ENCODE assay signal across 11 cellular contexts in genomic region chr17:76562734-76563148, GRCh38. TPM values are rescaled to one million over a fixed set of nuclear protein-coding genes. Genes with fewer than 3 reads are reported as not detected.
DNase-seq lines count a peak whose midpoint lies in the region; ATAC-seq lines count a peak whose summit lies in the region.
"Had no signal": no experiment of that assay in that cellular context is flagged by ENCODE, and none has a peak within 500 bp of the region (broad histone marks: within the 10 kb centered on the region; RNA-seq: fewer than 3 reads in every experiment).

No MANE protein-coding gene starts in this region.

- H3K36me3 Mint-ChIP-seq in activated CD4-positive, alpha-beta memory T cell treated with anti-CD3 and anti-CD28 coated beads, Interleukin-2, amount 10 ng/mL, durations not matched to agents 7 days and 5 days (ENCODE audit: low read depth), result peaks cover 70% of the 10 kb centered on the region

- H3K4me1 Mint-ChIP-seq in activated CD4-positive, alpha-beta memory T cell treated with anti-CD3 and anti-CD28 coated beads, Interleukin-2, amount 10 ng/mL, durations not matched to agents 7 days and 5 days, result peaks cover 58% of the 10 kb centered on the region

- H3K9me3 Mint-ChIP-seq in activated CD4-positive, alpha-beta memory T cell treated with anti-CD3 and anti-CD28 coated beads, Interleukin-2, amount 10 ng/mL, durations not matched to agents 7 days and 5 days, result no peaks in the 10 kb centered on the region
- H3K9me3 Mint-ChIP-seq: immature natural killer cell had no signal

- POLR2A ChIA-PET in activated CD4-positive, alpha-beta memory T cell treated with anti-CD3 and anti-CD28 coated beads, Interleukin-2, amount 10 ng/mL, durations not matched to agents 7 days and 5 days (lab: Charles Lee), result no interaction called here

- peak; percentile 14 for ATAC-seq in stimulated activated naive CD8-positive, alpha-beta T cell treated with anti-CD3 and anti-CD28 coated beads, Interleukin-15, Interleukin-2, amounts not matched to agents 100 U/mL and 50 U/mL, for 24 hours
- no peak for ATAC-seq in GM18867 (IDR thresholded peaks at IDR 0.05; ENCODE audit: unreplicated experiment)

- H3K27me3 Mint-ChIP-seq in activated CD4-positive, alpha-beta memory T cell treated with anti-CD3 and anti-CD28 coated beads, Interleukin-2, amount 10 ng/mL, durations not matched to agents 7 days and 5 days, result no peaks in the 10 kb centered on the region

- no peak overlapping the region for H3K4me3 Mint-ChIP-seq in activated CD4-positive, alpha-beta memory T cell treated with anti-CD3 and anti-CD28 coated beads, Interleukin-2, amount 10 ng/mL, durations not matched to agents 7 days and 5 days

- DNase-seq in DMS 273 (lab: John Stamatoyannopoulos, UW; ENCODE audit: unreplicated experiment), result peak; percentile 72
- no peak for DNase-seq in DMS 273 treated with DMSO at 0.1 percent for 48 hours (lab: John Stamatoyannopoulos, UW)
- peak; percentile 35 for DNase-seq in activated CD4-positive, alpha-beta memory T cell treated with anti-CD3 and anti-CD28 coated beads, Interleukin-2, amount 10 ng/mL, durations not matched to agents 7 days and 5 days
- peak; percentile 57 for DNase-seq in fibroblast of the conjunctiva (ENCODE audit: low read depth)
- DNase-seq in stimulated activated naive CD8-positive, alpha-beta T cell treated with anti-CD3 and anti-CD28 coated beads, Interleukin-15, Interleukin-2, amounts not matched to agents 100 U/mL and 50 U/mL, for 24 hours, result no peak
- no peak for DNase-seq in midbrain (lab: John Stamatoyannopoulos, UW)
- DNase-seq in putamen (ENCODE audit: low spot score), result no peak
- DNase-seq: immature natural killer cell, Karpas-422 had no signal

- peak overlapping the region; percentile 77 for H3K27ac Mint-ChIP-seq in activated CD4-positive, alpha-beta memory T cell treated with anti-CD3 and anti-CD28 coated beads, Interleukin-2, amount 10 ng/mL, durations not matched to agents 7 days and 5 days

- CTCF ChIA-PET in activated CD4-positive, alpha-beta memory T cell treated with anti-CD3 and anti-CD28 coated beads, Interleukin-2, amount 10 ng/mL, durations not matched to agents 7 days and 5 days (lab: Charles Lee), result interaction anchor here (0.7 to 8.5 kb wide), 6 partner anchors 9 to 119 kb away, joined by 3 to 82 read pairs (median 4); no protein-coding TSS in a partner anchor

RNA-seq across cellular contexts. Expression of gene PRCD, which starts 22.9 kb away (rescaled TPM):
- not detected for total RNA-seq in activated CD4-positive, alpha-beta memory T cell treated with anti-CD3 and anti-CD28 coated beads, Interleukin-2, amount 10 ng/mL, durations not matched to agents 7 days and 5 days

RNA-seq across cellular contexts. Expression of gene ST6GALNAC2, which starts 22.9 kb away (rescaled TPM):
- total RNA-seq in activated CD4-positive, alpha-beta memory T cell treated with anti-CD3 and anti-CD28 coated beads, Interleukin-2, amount 10 ng/mL, durations not matched to agents 7 days and 5 days, result under 1 TPM; 0.25 to 0.65 TPM
- total RNA-seq: activated CD8-positive, alpha-beta memory T cell treated with anti-CD3 and anti-CD28 coated beads for 36 hours had no signal

RNA-seq across cellular contexts. Expression of gene CYGB, which starts 25.2 kb away (rescaled TPM):
- total RNA-seq in activated CD4-positive, alpha-beta memory T cell treated with anti-CD3 and anti-CD28 coated beads, Interleukin-2, amount 10 ng/mL, durations not matched to agents 7 days and 5 days, result not detected
- total RNA-seq: activated CD8-positive, alpha-beta memory T cell treated with anti-CD3 and anti-CD28 coated beads for 36 hours had no signal

Comparison
In these comparisons a context has a peak if more than half of its experiments do, and no peak if none do; other contexts are left out.
1. DNase-seq: peak in DMS 273 (single experiment), activated CD4-positive, alpha-beta memory T cell treated with anti-CD3 and anti-CD28 coated beads, Interleukin-2, amount 10 ng/mL, durations not matched to agents 7 days and 5 days (single experiment) and fibroblast of the conjunctiva (single experiment); none in DMS 273 treated with DMSO at 0.1 percent for 48 hours (single experiment), stimulated activated naive CD8-positive, alpha-beta T cell treated with anti-CD3 and anti-CD28 coated beads, Interleukin-15, Interleukin-2, amounts not matched to agents 100 U/mL and 50 U/mL, for 24 hours (single experiment), midbrain (single experiment) and putamen (single experiment).